26 cellular contexts compared by ENCODE assay signal in the genomic region with DNA sequence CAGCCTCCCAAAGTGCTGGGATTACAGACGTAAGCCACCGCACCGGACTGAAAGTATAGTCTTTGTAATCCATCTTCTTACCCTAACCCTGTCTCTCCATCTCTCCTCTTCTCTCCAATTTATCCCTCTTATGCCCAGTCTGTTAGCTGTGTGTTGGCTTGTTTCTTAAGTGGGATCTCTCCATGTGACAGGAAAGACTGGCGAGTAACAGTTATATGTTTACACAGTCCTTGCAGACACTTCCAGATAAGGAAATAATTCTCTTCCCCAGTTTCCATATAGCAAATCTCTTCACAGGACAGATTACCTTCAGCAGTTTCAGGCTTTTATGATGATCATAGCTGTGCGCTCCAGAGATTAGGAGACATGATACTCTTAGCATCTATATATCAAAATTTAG.
"Had no signal": no experiment of that assay in that cellular context is flagged by ENCODE, and none has a peak within 500 bp of the region (broad histone marks: within the 10 kb centered on the region; RNA-seq: fewer than 3 reads in every experiment).

No MANE protein-coding gene starts in this region.

- FAIRE-seq: astrocyte, TTC549 had no signal

- ATAC-seq: activated naive CD4-positive, alpha-beta T cell treated with anti-CD3 and anti-CD28 coated beads, Interleukin-2, amount 50 U/mL, for 72 hours; activated naive CD8-positive, alpha-beta T cell treated with anti-CD3 and anti-CD28 coated beads, Interleukin-2, amount 50 U/mL, for 24 hours; activated T-cell treated with anti-CD3 and anti-CD28 coated beads, Interleukin-2, amount 50 U/mL, for 4 hours; Panc1; Right ventricle myocardium inferior; T-cell had no signal

- DNase-seq: activated CD4-positive, alpha-beta memory T cell treated with anti-CD3 and anti-CD28 coated beads for 36 hours; activated CD4-positive, alpha-beta T cell treated with anti-CD3 and anti-CD28 coated beads, Interleukin-2, amount 10 ng/mL, durations not matched to agents 7 days and 5 days; activated CD4-positive, CD25-positive, alpha-beta regulatory T cell; activated CD8-positive, alpha-beta memory T cell treated with anti-CD3 and anti-CD28 coated beads for 24 hours; activated effector memory CD4-positive, alpha-beta T cell treated with anti-CD3 and anti-CD28 coated beads, Interleukin-2, amount 50 U/mL, for 16 hours; activated naive CD4-positive, alpha-beta T cell treated with Interleukin-2 at 50 U/mL for 16 hours; activated naive CD8-positive, alpha-beta T cell treated with anti-CD3 and anti-CD28 coated beads, Interleukin-2, amount 50 U/mL, for 24 hours; activated T-cell treated with anti-CD3 and anti-CD28 coated beads, Interleukin-2, amount 50 U/mL, for 4 hours; amygdala; Kasumi-1; KBM-7; NCI-H1092; NCI-H1417; NCI-H1930; NCI-H524; OCI-M1; RPMI8226; T-cell; T-helper 2 cell; T1000 had no signal

- H3K4me3 ChIP-seq: SK-N-MC had no signal

- H3K27ac ChIP-seq: SK-N-MC had no signal
